8 cellular contexts compared by ENCODE assay signal in genomic region chr2:99488587-99488998, GRCh38. TPM values are rescaled to one million over a fixed set of nuclear protein-coding genes. Genes with fewer than 3 reads are reported as not detected.
A peak's percentile ranks its signal among the peaks of the same experiment; 100 is the strongest.
DNase-seq lines count a peak whose midpoint lies in the region; ATAC-seq and TF ChIP-seq lines count a peak whose summit lies in the region.

No MANE protein-coding gene starts in this region.

- H3K4me3 ChIP-seq in choroid plexus epithelial cell (ENCODE audit: low read depth, low read length) (peak overlapping the region; percentile 87), uterus (peak overlapping the region; percentile 50 to 100)

- TF ChIP-seq CTCF in choroid plexus epithelial cell (conservative IDR thresholded peaks at IDR 0.05; ENCODE audit: low read depth, low read length) (no peak), uterus (IDR thresholded peaks at IDR 0.05) (no peak)

- H3K27ac Mint-ChIP-seq in memory B cell, result peak overlapping the region; percentile 93

- in situ Hi-C loops in G401 (cut with HindIII; ENCODE audit: low sequenced_read_pairs), result no loop called here

- no peaks in the 10 kb centered on the region for H3K27me3 ChIP-seq in uterus

- peaks cover 3% of the 10 kb centered on the region for H3K36me3 Mint-ChIP-seq in memory B cell

- no peak for ATAC-seq in memory B cell (ENCODE audit: low read depth)

- peaks cover 31% of the 10 kb centered on the region for H3K4me1 Mint-ChIP-seq in memory B cell

- H3K4me3 Mint-ChIP-seq in memory B cell, result peak overlapping the region; percentile 99

- no peaks in the 10 kb centered on the region for H3K27me3 Mint-ChIP-seq in memory B cell

- DNase-seq in 8988T, result peak; percentile 18
- peak; percentile 41 for DNase-seq in G401 (ENCODE audit: low spot score)
- DNase-seq in OCI-M1 (lab: John Stamatoyannopoulos, UW), result peak; percentile 67
- peak; percentile 60 for DNase-seq in choroid plexus epithelial cell (ENCODE audit: low read depth)
- DNase-seq in memory B cell (ENCODE audit: low spot score in 2 of 2), result no peak
- DNase-seq in uterus, result no peak
- no peak for DNase-seq in activated effector memory CD4-positive, alpha-beta T cell treated with anti-CD3 and anti-CD28 coated beads, Interleukin-2, amount 50 U/mL, for 16 hours
- DNase-seq in AG20443 (ENCODE audit: low spot score), result no peak

- peak overlapping the region; percentile 91 to 99 for H3K27ac ChIP-seq in uterus

- no peaks in the 10 kb centered on the region for H3K36me3 ChIP-seq in uterus

- intact Hi-C loops in uterus (cut with DNase I; ENCODE audit: low total_unique reads), result no loop called here

- peaks cover 0 to 16% of the 10 kb centered on the region in 2 donors for H3K4me1 ChIP-seq in uterus

- H3K9me3 Mint-ChIP-seq in memory B cell, result no peaks in the 10 kb centered on the region

- TF ChIP-seq POLR2A in uterus (IDR thresholded peaks at IDR 0.05), result no peak

- H3K9me3 ChIP-seq in uterus, result no peaks in the 10 kb centered on the region

RNA-seq across cellular contexts. Expression of gene REV1, which starts 1.2 kb away (rescaled TPM):
- total RNA-seq in G401 (2014; rRNA removed; shearing (Covaris generic)), result 23.5 and 25.4 TPM in 2 replicates
- 100 to 1,000 TPM in 1 of 4 donors, 10 to 100 TPM in 3; 20.7 to 132 (median 65.4) TPM for total RNA-seq in uterus

Comparison
In these comparisons a context has a peak if more than half of its experiments do, and no peak if none do; other contexts are left out.
1. DNase-seq: peak in 8988T (single experiment), G401 (single experiment), OCI-M1 (single experiment) and choroid plexus epithelial cell (single experiment); none in memory B cell (0 of 2), uterus (0 of 2), activated effector memory CD4-positive, alpha-beta T cell treated with anti-CD3 and anti-CD28 coated beads, Interleukin-2, amount 50 U/mL, for 16 hours (single experiment) and AG20443 (single experiment).